19 cellular contexts compared by ENCODE assay signal in genomic region chr17:3552916-3553315, GRCh38. TPM values are rescaled to one million over a fixed set of nuclear protein-coding genes. Genes with fewer than 3 reads are reported as not detected.
DNase-seq lines count a peak whose midpoint lies in the region; ATAC-seq and TF ChIP-seq lines count a peak whose summit lies in the region.
"Had no signal": no experiment of that assay in that cellular context is flagged by ENCODE, and none has a peak within 500 bp of the region (broad histone marks: within the 10 kb centered on the region; RNA-seq: fewer than 3 reads in every experiment).

No MANE protein-coding gene starts in this region.

- no peak overlapping the region for H4K91ac ChIP-seq in trophoblast cell (ENCODE audit: low read depth, low read length)

- no peak for ATAC-seq in Right ventricle myocardium superior (ENCODE audit: poor library complexity)
- ATAC-seq in left ventricle myocardium superior, result no peak
- no peak for ATAC-seq in activated T-helper 17 cell treated with anti-CD3 and anti-CD28 coated beads, Interleukin-2, amount 50 U/mL, for 72 hours (replicated peaks)
- ATAC-seq in HG02981 (IDR thresholded peaks at IDR 0.05; ENCODE audit: unreplicated experiment), result no peak
- ATAC-seq: GM12878, HepG2 had no signal

- no peak overlapping the region for H3K27ac ChIP-seq in trophoblast cell (ENCODE audit: low read depth, low read length)
- H3K27ac ChIP-seq: BLaER1 had no signal

- no peak overlapping the region for H3K4ac ChIP-seq in trophoblast cell (ENCODE audit: low read depth, low read length)

- no peak overlapping the region for H3K4me2 ChIP-seq in trophoblast cell (ENCODE audit: low read length)
- H3K4me2 ChIP-seq: BLaER1 had no signal

- TF ChIP-seq CTCF in nephron progenitor cell (IDR thresholded peaks at IDR 0.05), result no peak
- TF ChIP-seq CTCF in GM10266 (IDR thresholded peaks at IDR 0.05; ENCODE audit: control insufficient read depth, insufficient read depth, low read depth, missing control alignments), result no peak

- no peak overlapping the region for H3K9ac ChIP-seq in trophoblast cell (ENCODE audit: low read length)
- H3K9ac ChIP-seq: BLaER1 had no signal

- no peak overlapping the region for H3K14ac ChIP-seq in trophoblast cell (ENCODE audit: low read length)

- peaks cover 3% of the 10 kb centered on the region for H3K9me3 ChIP-seq in trophoblast cell (ENCODE audit: insufficient read depth, low read depth, low read length)
- H3K9me3 ChIP-seq: BLaER1 had no signal

- no peak overlapping the region for H2AK5ac ChIP-seq in trophoblast cell (ENCODE audit: low read length)

- H4K8ac ChIP-seq in trophoblast cell (ENCODE audit: low read depth, low read length), result no peak overlapping the region

- H3K27ac Mint-ChIP-seq in activated T-helper 17 cell treated with anti-CD3 and anti-CD28 coated beads, Interleukin-2, amount 50 U/mL, for 72 hours, result peak overlapping the region; percentile 58
- H3K27ac Mint-ChIP-seq in nephron progenitor cell, result peak overlapping the region; percentile 71
- H3K27ac Mint-ChIP-seq: CD14-positive monocyte had no signal

- H4K12ac ChIP-seq in trophoblast cell (ENCODE audit: low read depth, low read length), result no peak overlapping the region

- no peak overlapping the region for H2BK5ac ChIP-seq in trophoblast cell (ENCODE audit: low read depth, low read length, poor library complexity)

- peaks cover 3% of the 10 kb centered on the region for H3K4me1 Mint-ChIP-seq in activated T-helper 17 cell treated with anti-CD3 and anti-CD28 coated beads, Interleukin-2, amount 50 U/mL, for 72 hours
- H3K4me1 Mint-ChIP-seq in nephron progenitor cell, result peaks cover 8% of the 10 kb centered on the region
- H3K4me1 Mint-ChIP-seq: CD14-positive monocyte had no signal

- no peak overlapping the region for H2BK120ac ChIP-seq in trophoblast cell (ENCODE audit: insufficient read depth, low read length, poor library complexity)

- H3K4me3 Mint-ChIP-seq in activated T-helper 17 cell treated with anti-CD3 and anti-CD28 coated beads, Interleukin-2, amount 50 U/mL, for 72 hours, result no peak overlapping the region
- H3K4me3 Mint-ChIP-seq in nephron progenitor cell, result no peak overlapping the region
- H3K4me3 Mint-ChIP-seq: CD14-positive monocyte; CD4-positive, alpha-beta memory T cell had no signal

- H3K4me1 ChIP-seq in trophoblast cell (ENCODE audit: control insufficient read depth in 1 of 2, insufficient read depth in 2 of 2, low read length in 2 of 2), result no peaks in the 10 kb centered on the region

- DNase-seq in Right ventricle myocardium superior, result peak; percentile 13
- DNase-seq in left ventricle myocardium superior, result no peak
- no peak for DNase-seq in nephron progenitor cell
- no peak for DNase-seq in trophoblast cell
- DNase-seq in NCI-H2227 (lab: John Stamatoyannopoulos, UW; ENCODE audit: unreplicated experiment), result no peak
- no peak for DNase-seq in GM10266 (ENCODE audit: extremely low spot score)
- DNase-seq: 8988T; Calu3; CD4-positive, alpha-beta memory T cell; DMS79 treated with DMSO at 0.1 percent for 48 hours; GF-D8; HCEC 1CT had no signal

- no peak overlapping the region for H2AFZ ChIP-seq in trophoblast cell (ENCODE audit: insufficient read depth, low read length, poor library complexity)

- no peaks in the 10 kb centered on the region for H3K36me3 Mint-ChIP-seq in activated T-helper 17 cell treated with anti-CD3 and anti-CD28 coated beads, Interleukin-2, amount 50 U/mL, for 72 hours (ENCODE audit: low read depth)
- no peaks in the 10 kb centered on the region for H3K36me3 Mint-ChIP-seq in nephron progenitor cell (ENCODE audit: low read depth)
- H3K36me3 Mint-ChIP-seq: CD14-positive monocyte; CD4-positive, alpha-beta memory T cell had no signal

- H3K79me1 ChIP-seq in trophoblast cell (ENCODE audit: low read length), result no peaks in the 10 kb centered on the region

- no peaks in the 10 kb centered on the region for H3K9me3 Mint-ChIP-seq in activated T-helper 17 cell treated with anti-CD3 and anti-CD28 coated beads, Interleukin-2, amount 50 U/mL, for 72 hours
- H3K9me3 Mint-ChIP-seq in nephron progenitor cell, result no peaks in the 10 kb centered on the region

- no CpG with 5 or more reads among the region's 7 CpGs for WGBS in trophoblast cell (ENCODE audit: extremely low coverage, insufficient coverage, insufficient read length)

- H3K23ac ChIP-seq in trophoblast cell (ENCODE audit: low read length), result no peak overlapping the region

- intact Hi-C loops in Right ventricle myocardium superior (cut with DNase I) (no loop called here), left ventricle myocardium superior (cut with micrococcal nuclease) (no loop called here)

- no peaks in the 10 kb centered on the region for H3K79me2 ChIP-seq in trophoblast cell (ENCODE audit: control insufficient read depth, insufficient read depth, low read length, poor library complexity)

- H3K4me3 ChIP-seq in trophoblast cell (ENCODE audit: low read depth, low read length), result peak overlapping the region; percentile 21
- H3K4me3 ChIP-seq: BLaER1, GM12878 had no signal

- H3K27me3 Mint-ChIP-seq in activated T-helper 17 cell treated with anti-CD3 and anti-CD28 coated beads, Interleukin-2, amount 50 U/mL, for 72 hours, result peaks cover 14% of the 10 kb centered on the region
- peaks cover 26% of the 10 kb centered on the region for H3K27me3 Mint-ChIP-seq in nephron progenitor cell (ENCODE audit: low read depth, poor library complexity)

- no peak overlapping the region for H3K18ac ChIP-seq in trophoblast cell (ENCODE audit: low read length)

- H3K27me3 ChIP-seq in trophoblast cell (ENCODE audit: insufficient read depth, low read length), result no peaks in the 10 kb centered on the region
- H3K27me3 ChIP-seq: BLaER1 had no signal

- no peaks in the 10 kb centered on the region for H3K36me3 ChIP-seq in trophoblast cell (ENCODE audit: control insufficient read depth in 1 of 2, insufficient read depth in 2 of 2, low read length in 2 of 2)
- H3K36me3 ChIP-seq: BLaER1 had no signal

- no peak overlapping the region for H2BK12ac ChIP-seq in trophoblast cell (ENCODE audit: low read length)

RNA-seq across cellular contexts. Expression of gene TRPV3, which starts 4.7 kb away (rescaled TPM):
- total RNA-seq in Right ventricle myocardium superior (1.0 TPM), left ventricle myocardium superior (1.3 TPM)
- 1 to 10 TPM in 1 of 2 donors, under 1 TPM in 1; 0.86 to 3.5 TPM for total RNA-seq in activated T-helper 17 cell treated with anti-CD3 and anti-CD28 coated beads, Interleukin-2, amount 50 U/mL, for 72 hours
- polyA plus RNA-seq in trophoblast cell (2013), result 0.29 and 0.57 TPM in 2 replicates
- total RNA-seq: H4 had no signal
- polyA plus RNA-seq: CD14-positive monocyte; CD4-positive, alpha-beta memory T cell had no signal

RNA-seq across cellular contexts. Expression of gene TRPV1, which starts 56.3 kb away (rescaled TPM):
- total RNA-seq in Right ventricle myocardium superior (4.0 TPM), left ventricle myocardium superior (3.5 TPM)
- 1 to 10 TPM; 3.7 to 3.9 TPM for total RNA-seq in activated T-helper 17 cell treated with anti-CD3 and anti-CD28 coated beads, Interleukin-2, amount 50 U/mL, for 72 hours
- 0.89 and 1.2 TPM in 2 replicates for polyA plus RNA-seq in trophoblast cell (2013)
- polyA plus RNA-seq: CD14-positive monocyte had no signal
